ENCODE assay signal across 1 cellular context in genomic region chr1:12232221-12232620, GRCh38.
TF ChIP-seq lines count a peak whose summit lies in the region.

No MANE protein-coding gene starts in this region.

TF ChIP-seq in WTC11, 78 proteins besides CTCF, POLR2A, EP300 and RAD21 (continued from another document):
- TF ChIP-seq ZSCAN18 (CRISPR knock-in tag; IDR thresholded peaks at IDR 0.05) (no peak), ZNF281 (CRISPR knock-in tag; IDR thresholded peaks at IDR 0.05) (no peak), PREB (CRISPR knock-in tag; IDR thresholded peaks at IDR 0.05; ENCODE audit: borderline replicate concordance) (no peak), TP53 (CRISPR knock-in tag; IDR thresholded peaks at IDR 0.05) (no peak)
